ENCODE assay signal across 10 cellular contexts in the genomic region with DNA sequence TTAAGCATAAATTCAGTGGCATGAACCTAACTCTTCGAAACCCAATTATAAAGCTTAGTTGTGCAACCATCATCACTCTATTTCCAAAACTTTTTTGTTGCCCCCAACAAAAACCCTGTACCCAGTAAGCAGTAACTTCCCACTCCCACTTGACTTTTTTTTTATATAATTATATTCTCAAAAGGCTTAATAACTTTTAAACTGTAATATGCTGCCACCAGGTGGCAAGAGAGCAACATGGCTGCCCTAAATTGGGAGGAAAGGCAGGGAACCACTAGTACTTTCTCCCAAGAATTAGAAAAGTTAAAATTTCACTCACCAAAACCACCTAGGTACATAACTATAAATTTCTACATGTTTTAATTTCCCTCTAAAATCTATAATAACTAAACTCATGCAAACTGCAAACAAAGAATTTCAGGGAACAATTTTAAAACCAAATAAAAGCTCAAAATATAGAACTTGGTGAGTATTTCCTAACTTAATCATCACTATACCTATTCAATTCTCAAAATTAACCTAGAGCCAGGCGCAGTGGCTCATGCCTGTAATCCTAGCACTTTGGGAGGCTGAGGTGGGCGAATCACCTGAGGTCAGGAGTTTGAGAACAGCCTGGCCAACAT. TPM values are rescaled to one million over a fixed set of nuclear protein-coding genes. Genes with fewer than 3 reads are reported as not detected.
DNase-seq lines count a peak whose midpoint lies in the region; ATAC-seq and TF ChIP-seq lines count a peak whose summit lies in the region.
"Had no signal": no experiment of that assay in that cellular context is flagged by ENCODE, and none has a peak within 500 bp of the region (broad histone marks: within the 10 kb centered on the region; RNA-seq: fewer than 3 reads in every experiment).

No MANE protein-coding gene starts in this region.

- H3K4me1 ChIP-seq in HAP-1 (peaks cover 7% of the 10 kb centered on the region), lung (ENCODE audit: control insufficient read depth in 2 of 2, insufficient read depth in 2 of 2, low read length in 2 of 2) (peaks cover 0 to 3% of the 10 kb centered on the region in 2 donors)

- ATAC-seq in lung (ENCODE audit: insufficient read depth, low FRiP score) (peak; percentile 46), HG03571 (IDR thresholded peaks at IDR 0.05; ENCODE audit: unreplicated experiment) (no peak), GM19397 (IDR thresholded peaks at IDR 0.05; ENCODE audit: unreplicated experiment) (no peak)

- H3K9me3 Mint-ChIP-seq in Calu3 (ENCODE audit: low read depth, unreplicated experiment), result no peaks in the 10 kb centered on the region
- H3K9me3 Mint-ChIP-seq: T-helper 1 cell treated with Interleukin-12 subunit alpha and Interleukin-12 subunit beta and Interleukin-4 antibody, amounts not matched to agents 30 μg/mL and 1 μg/mL, for 36 hours had no signal

- H3K27me3 ChIP-seq in HAP-1 (ENCODE audit: low read depth) (no peaks in the 10 kb centered on the region), lung (ENCODE audit: control insufficient read depth, insufficient read depth) (no peaks in the 10 kb centered on the region)
- H3K27me3 ChIP-seq: neutrophil had no signal

- no peaks in the 10 kb centered on the region for H3K27me3 Mint-ChIP-seq in Calu3 (ENCODE audit: unreplicated experiment)

- CTCF ChIA-PET in Calu3 (lab: Charles Lee), result interaction anchor here (1.3 kb wide), 1 partner anchor 43 kb away, joined by 12 read pairs; no protein-coding TSS in a partner anchor

- H3K36me3 ChIP-seq in HAP-1 (replicated peaks) (no peaks in the 10 kb centered on the region), lung (ENCODE audit: control insufficient read depth in 2 of 2, insufficient read depth in 2 of 2, low read length in 2 of 2) (peaks cover 0 to 4% of the 10 kb centered on the region in 2 donors)
- H3K36me3 ChIP-seq: neutrophil had no signal

- H3K4me1 Mint-ChIP-seq in Calu3 (ENCODE audit: low read depth, unreplicated experiment), result no peaks in the 10 kb centered on the region

- BruUV-seq in Calu3 (replicated peaks; lab: Mats Ljungman, UMichigan), result no TSS peak

- H3K4me3 ChIP-seq in HAP-1 (no peak overlapping the region), lung (no peak overlapping the region)

- no peak for TF ChIP-seq CTCF in Calu3 (IDR thresholded peaks at IDR 0.05; ENCODE audit: unreplicated experiment)
- TF ChIP-seq CTCF in lung (IDR thresholded peaks at IDR 0.05; ENCODE audit: control extremely low read depth, extremely low read depth), result peak; percentile 43

- H3K27ac Mint-ChIP-seq in Calu3 (ENCODE audit: unreplicated experiment), result no peak overlapping the region
- H3K27ac Mint-ChIP-seq: T-helper 1 cell treated with Interleukin-12 subunit alpha and Interleukin-12 subunit beta and Interleukin-4 antibody, amounts not matched to agents 30 μg/mL and 1 μg/mL, for 36 hours had no signal

- in situ Hi-C loops in HAP-1 (cut with MboI; ENCODE audit: low sequenced_read_pairs), result no loop called here

- H3K9me3 ChIP-seq in HAP-1, result no peaks in the 10 kb centered on the region
- H3K9me3 ChIP-seq in lung (ENCODE audit: control insufficient read depth in 2 of 2, insufficient read depth in 1 of 2, low read length in 1 of 2), result no peaks in the 10 kb centered on the region
- H3K9me3 ChIP-seq: neutrophil had no signal

- no peaks in the 10 kb centered on the region for H3K36me3 Mint-ChIP-seq in Calu3 (ENCODE audit: insufficient read depth, unreplicated experiment)

- DNase-seq in Calu3 (peak; percentile 2), HAP-1 (ENCODE audit: low spot score in 2 of 2) (peak; percentile 54 to 65), NCI-H774 (lab: John Stamatoyannopoulos, UW) (peak; percentile 8), cerebellar cortex (ENCODE audit: low spot score) (peak; percentile 61), lung (ENCODE audit: low spot score) (no peak), amniotic stem cell (lab: John Stamatoyannopoulos, UW) (no peak)

- no peak overlapping the region for H3K4me3 Mint-ChIP-seq in Calu3 (ENCODE audit: low read depth, unreplicated experiment)
- H3K4me3 Mint-ChIP-seq: T-helper 1 cell treated with Interleukin-12 subunit alpha and Interleukin-12 subunit beta and Interleukin-4 antibody, amounts not matched to agents 30 μg/mL and 1 μg/mL, for 36 hours had no signal

- intact Hi-C loops in Calu3 (cut with micrococcal nuclease; ENCODE audit: unreplicated experiment), result loop anchor here (1.0 kb wide), 1 partner anchor 43 kb away; no protein-coding TSS in a partner anchor

- 94 to 96% methylated on average over 3 of the region's 3 CpGs for WGBS in lung, 2 donors

- H3K27ac ChIP-seq in lung (ENCODE audit: low read depth in 1 of 2, low read length in 1 of 2), result no peak overlapping the region
- H3K27ac ChIP-seq: neutrophil had no signal

RNA-seq across cellular contexts. Expression of gene RNF38, which starts 50.2 kb away (rescaled TPM):
- total RNA-seq in Calu3 (2022) (10.8 and 12.0 TPM in 2 replicates), lung (10 to 100 TPM; 36.9 to 41.0 TPM)
- 10 to 100 TPM in 1 of 2 donors, 1 to 10 TPM in 1; 7.6 to 14.2 TPM for polyA plus RNA-seq in lung

Comparison
In these comparisons a context has a peak if more than half of its experiments do, and no peak if none do; other contexts are left out.
1. DNase-seq: peak in Calu3 (single experiment), HAP-1 (2 of 2), NCI-H774 (single experiment) and cerebellar cortex (single experiment); none in lung (single experiment) and amniotic stem cell (single experiment).